ENCODE assay signal across 19 cellular contexts in the genomic region with DNA sequence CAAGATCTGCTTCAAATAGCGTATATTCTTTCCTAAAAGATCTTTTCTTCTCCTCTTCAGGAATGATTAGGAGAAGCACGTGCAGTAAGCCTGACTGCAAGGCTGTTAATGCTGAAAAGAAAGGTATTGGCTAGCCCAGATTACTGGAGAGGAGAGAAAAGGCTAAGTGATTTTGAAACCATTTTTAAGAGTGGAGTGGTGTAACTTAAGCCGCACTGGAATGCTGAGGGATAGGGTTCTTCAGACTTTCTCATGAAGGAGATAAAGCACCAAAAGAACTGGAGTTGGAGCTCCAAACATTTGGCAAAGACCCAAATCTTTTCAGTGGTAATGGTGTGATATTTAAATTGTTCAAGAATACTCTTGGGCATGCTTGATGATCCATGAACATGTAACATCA.
"Had no signal": no experiment of that assay in that cellular context is flagged by ENCODE, and none has a peak within 500 bp of the region (broad histone marks: within the 10 kb centered on the region; RNA-seq: fewer than 3 reads in every experiment).

No MANE protein-coding gene starts in this region.

- H3K4me1 Mint-ChIP-seq: naive B cell had no signal

- H3K27me3 ChIP-seq: heart left ventricle, ovary, spleen, transverse colon had no signal

- DNase-seq: effector memory CD4-positive, alpha-beta T cell; heart left ventricle; hippocampal formation; left colon; mesendoderm; naive B cell; nucleus accumbens; ovary; right cardiac atrium; spleen; stimulated activated CD4-positive, alpha-beta T cell treated with anti-CD3 and anti-CD28 coated beads, Interleukin-15, amount 100 ng/mL, for 24 hours; stimulated activated CD4-positive, alpha-beta T cell treated with anti-CD3 and anti-CD28 coated beads, Interleukin-1b, Interleukin-23, amount 100 ng/mL, for 48 hours; stimulated activated CD4-positive, alpha-beta T cell treated with anti-CD3 and anti-CD28 coated beads, Interleukin-4, amount 100 ng/mL, for 4 hours; stimulated activated naive CD4-positive, alpha-beta T cell; stomach; substantia nigra; transverse colon had no signal

- H3K4me3 ChIP-seq: heart left ventricle, ovary, spleen, stomach, thoracic aorta, transverse colon had no signal

- ATAC-seq: esophagus mucosa, heart left ventricle, left colon, right cardiac atrium had no signal

- H3K9me3 ChIP-seq: heart left ventricle, ovary, stomach, thoracic aorta, transverse colon had no signal

- H3K4me3 Mint-ChIP-seq: naive B cell had no signal

- H3K27ac ChIP-seq: heart left ventricle, ovary, spleen, stomach, thoracic aorta, transverse colon had no signal

- H3K4me1 ChIP-seq: heart left ventricle, spleen, stomach, transverse colon had no signal

- H3K36me3 ChIP-seq: heart left ventricle, ovary, spleen, stomach, thoracic aorta, transverse colon had no signal

- H3K27ac Mint-ChIP-seq: naive B cell had no signal
